Comparison of ENCODE assay signal across 9 cellular contexts in the genomic region with DNA sequence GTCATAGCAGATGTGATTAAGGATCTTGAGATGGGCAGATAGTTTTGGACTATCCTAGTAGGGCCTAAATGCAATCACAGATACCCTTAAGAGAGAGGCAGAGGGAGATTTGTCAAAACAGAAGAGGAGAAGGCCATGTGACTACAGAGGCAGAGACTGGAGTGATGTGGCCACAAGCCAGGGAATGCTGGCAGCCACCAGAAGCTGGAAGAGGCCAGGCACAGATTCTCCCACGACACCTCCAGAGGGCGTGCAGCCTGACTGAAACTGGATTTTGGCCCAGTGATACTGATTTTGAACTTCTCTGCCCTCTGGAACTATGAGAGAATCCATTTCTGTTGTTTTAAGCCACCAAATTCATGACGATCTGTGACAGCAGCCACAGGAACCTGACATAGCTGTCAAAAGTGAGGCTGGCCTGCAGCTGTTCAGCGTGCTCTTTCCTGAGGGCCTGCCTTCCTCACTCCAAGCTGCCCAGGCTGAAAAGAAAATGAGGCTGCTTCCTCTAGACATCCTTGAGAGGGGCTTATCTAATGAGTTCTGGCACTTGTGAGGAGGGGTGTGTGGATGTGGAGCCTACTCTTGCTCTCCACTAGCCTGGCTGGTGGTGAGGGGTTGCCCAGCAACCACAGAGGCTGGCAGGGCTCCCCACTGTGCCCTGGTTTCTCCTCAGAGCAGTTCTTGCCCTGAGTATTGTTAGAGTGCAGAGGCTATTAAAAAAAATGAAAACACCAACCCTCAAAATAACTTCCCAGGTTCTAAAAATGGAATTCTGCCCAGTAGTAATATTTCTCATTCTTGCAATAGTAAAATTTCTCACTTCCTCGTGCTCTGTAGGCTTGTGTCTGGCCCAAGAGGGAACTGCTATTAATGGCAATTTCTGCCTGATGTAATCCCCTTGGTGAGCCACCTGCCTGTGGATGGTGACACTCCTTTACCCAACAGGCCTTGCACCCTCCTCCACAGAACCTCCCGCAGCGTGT. TPM values are rescaled to one million over a fixed set of nuclear protein-coding genes. Genes with fewer than 3 reads are reported as not detected.
A peak's percentile ranks its signal among the peaks of the same experiment; 100 is the strongest.
DNase-seq lines count a peak whose midpoint lies in the region; ATAC-seq and TF ChIP-seq lines count a peak whose summit lies in the region.
"Had no signal": no experiment of that assay in that cellular context is flagged by ENCODE, and none has a peak within 500 bp of the region (broad histone marks: within the 10 kb centered on the region; RNA-seq: fewer than 3 reads in every experiment).

No MANE protein-coding gene starts in this region.

- no peaks in the 10 kb centered on the region for H4K20me1 ChIP-seq in neural progenitor cell (ENCODE audit: low read depth)

- no peaks in the 10 kb centered on the region for H3K36me3 ChIP-seq in neural progenitor cell

- H3K27ac Mint-ChIP-seq in neural progenitor cell (peak overlapping the region; percentile 82), nephron progenitor cell (no peak overlapping the region)

- DNase-seq in EH (ENCODE audit: low read depth) (peak; percentile 80), SIG-M5 (lab: John Stamatoyannopoulos, UW) (peak; percentile 89), neural progenitor cell (ENCODE audit: low spot score) (no peak), NCI-H1105 treated with DMSO at 0.1 percent for 48 hours (lab: John Stamatoyannopoulos, UW) (no peak), NCI-H2196 treated with DMSO at 0.1 percent for 48 hours (lab: John Stamatoyannopoulos, UW; ENCODE audit: unreplicated experiment) (no peak), nephron progenitor cell (no peak)

- H3K4me2 ChIP-seq in neural progenitor cell: peak overlapping the region; percentile 17

- ATAC-seq in GM19452 (IDR thresholded peaks at IDR 0.05; ENCODE audit: unreplicated experiment) (peak; percentile 83), HG03354 (IDR thresholded peaks at IDR 0.05; ENCODE audit: poor library complexity, severe bottlenecking, unreplicated experiment) (peak; percentile 87)

- H3K4me3 ChIP-seq in neural progenitor cell: no peak overlapping the region

- no peaks in the 10 kb centered on the region for H3K9me3 ChIP-seq in neural progenitor cell (ENCODE audit: low read depth)

- TF ChIP-seq CTCF in neural progenitor cell (IDR thresholded peaks at IDR 0.05): no peak
- TF ChIP-seq CTCF in nephron progenitor cell (IDR thresholded peaks at IDR 0.05): no peak

- no peaks in the 10 kb centered on the region for H3K27me3 ChIP-seq in neural progenitor cell

- no peaks in the 10 kb centered on the region for H3K4me1 ChIP-seq in neural progenitor cell

- no peaks in the 10 kb centered on the region for H3K79me2 ChIP-seq in neural progenitor cell (ENCODE audit: low read depth)

- peak overlapping the region; percentile 64 for H3K4me3 Mint-ChIP-seq in neural progenitor cell
- H3K4me3 Mint-ChIP-seq in nephron progenitor cell: no peak overlapping the region
- H3K4me3 Mint-ChIP-seq: neural crest cell had no signal

- H3K9ac ChIP-seq in neural progenitor cell: no peak overlapping the region

- peaks cover 7% of the 10 kb centered on the region for H3K27me3 Mint-ChIP-seq in neural progenitor cell (ENCODE audit: insufficient read depth, low read depth)
- H3K27me3 Mint-ChIP-seq in nephron progenitor cell (ENCODE audit: low read depth, poor library complexity): no peaks in the 10 kb centered on the region

- H3K4me1 Mint-ChIP-seq in neural progenitor cell (peaks cover 39% of the 10 kb centered on the region), nephron progenitor cell (peaks cover 19% of the 10 kb centered on the region)

- H3K36me3 Mint-ChIP-seq in neural progenitor cell (peaks cover 7% of the 10 kb centered on the region), nephron progenitor cell (ENCODE audit: low read depth) (peaks cover 5% of the 10 kb centered on the region)

- no peaks in the 10 kb centered on the region for H3F3A ChIP-seq in neural progenitor cell (ENCODE audit: low read depth)

- no peak overlapping the region for H3K27ac ChIP-seq in neural progenitor cell

- H2AFZ ChIP-seq in neural progenitor cell (replicated peaks): no peak overlapping the region

- H3K9me3 Mint-ChIP-seq in neural progenitor cell (peaks cover 22% of the 10 kb centered on the region), nephron progenitor cell (peaks cover 19% of the 10 kb centered on the region)

RNA-seq across cellular contexts. Expression of gene EPS8L3, which starts 52.4 kb away (rescaled TPM):
- not detected in 2 replicates for total RNA-seq in neural progenitor cell (ENCODE audit: low replicate concordance)
- total RNA-seq: neural crest cell had no signal

Comparison
In these comparisons a context has a peak if more than half of its experiments do, and no peak if none do; other contexts are left out.
1. DNase-seq: peak in EH (single experiment) and SIG-M5 (single experiment); none in neural progenitor cell (single experiment), NCI-H1105 treated with DMSO at 0.1 percent for 48 hours (single experiment), NCI-H2196 treated with DMSO at 0.1 percent for 48 hours (single experiment) and nephron progenitor cell (single experiment).